13 cellular contexts compared by ENCODE assay signal in the genomic region with DNA sequence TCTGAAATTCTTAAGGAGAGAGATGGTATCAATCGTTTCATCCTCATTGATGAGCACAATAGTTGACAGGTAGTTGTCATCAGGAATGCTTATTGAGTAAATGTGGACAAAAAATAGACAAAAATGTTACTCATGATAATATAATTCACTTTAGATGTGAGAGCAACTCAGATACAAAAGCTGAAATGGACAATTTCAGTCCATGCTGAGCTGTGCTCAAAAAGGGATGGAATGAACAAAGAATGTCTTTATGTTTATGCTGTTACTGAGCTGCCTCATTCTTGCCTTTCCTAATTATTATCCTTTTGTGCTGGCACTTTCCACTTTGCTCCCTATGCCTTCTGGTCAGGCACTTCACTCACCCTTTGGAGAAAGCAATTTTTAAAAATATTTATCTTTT. TPM values are rescaled to one million over a fixed set of nuclear protein-coding genes. Genes with fewer than 3 reads are reported as not detected.
DNase-seq lines count a peak whose midpoint lies in the region; TF ChIP-seq lines count a peak whose summit lies in the region.
"Had no signal": no experiment of that assay in that cellular context is flagged by ENCODE, and none has a peak within 500 bp of the region (broad histone marks: within the 10 kb centered on the region; RNA-seq: fewer than 3 reads in every experiment).

No MANE protein-coding gene starts in this region.

- intact Hi-C loops in dorsolateral prefrontal cortex (cut with DNase I) = loop anchor here (5.0 kb wide), 2 partner anchors 49 to 106 kb away; a partner anchor contains a TSS

- TF ChIP-seq CTCF in dorsolateral prefrontal cortex (IDR thresholded peaks at IDR 0.05 in 54 of 56, conservative IDR thresholded peaks at IDR 0.05 in 2 of 56; ENCODE audit: low read depth in 1 of 56, partially characterized antibody in 56 of 56) = peak in 1 of 56 donors; percentile 9
- TF ChIP-seq CTCF in progenitor cell of endocrine pancreas (IDR thresholded peaks at IDR 0.05; ENCODE audit: unreplicated experiment) = no peak

- H3K27ac Mint-ChIP-seq in progenitor cell of endocrine pancreas = no peak overlapping the region
- H3K27ac Mint-ChIP-seq: CD14-positive monocyte had no signal

- DNase-seq in SK-N-MC (ENCODE audit: low read depth, low spot score) = no peak
- no peak for DNase-seq in dorsolateral prefrontal cortex
- DNase-seq in midbrain (lab: John Stamatoyannopoulos, UW) = peak; percentile 51
- no peak for DNase-seq in progenitor cell of endocrine pancreas (ENCODE audit: low spot score, unreplicated experiment)
- no peak for DNase-seq in C1 segment of cervical spinal cord (lab: John Stamatoyannopoulos, UW)
- no peak for DNase-seq in RPMI8226
- DNase-seq: BE2C, DMS53, GF-D8, GOT3, H9 had no signal

- H3K36me3 ChIP-seq in SK-N-MC (ENCODE audit: insufficient read depth, low read length) = peaks cover 28% of the 10 kb centered on the region
- H3K36me3 ChIP-seq: BE2C had no signal

- no peaks in the 10 kb centered on the region for H3K36me3 Mint-ChIP-seq in progenitor cell of endocrine pancreas (ENCODE audit: insufficient read depth)
- H3K36me3 Mint-ChIP-seq: CD14-positive monocyte had no signal

- H3K4me3 ChIP-seq in SK-N-MC (no peak overlapping the region), dorsolateral prefrontal cortex (peak overlapping the region in 26 of 59 donors; percentile 4 to 62 (median 38))

- H3K27me3 Mint-ChIP-seq in progenitor cell of endocrine pancreas = no peaks in the 10 kb centered on the region

- H3K27ac ChIP-seq in SK-N-MC = peak overlapping the region; percentile 42
- peak overlapping the region in 58 of 59 donors; percentile 6 to 91 (median 71) for H3K27ac ChIP-seq in dorsolateral prefrontal cortex
- H3K27ac ChIP-seq in temporal lobe (ENCODE audit: low read depth, low read length) = peak overlapping the region; percentile 75

- peaks cover 18% of the 10 kb centered on the region for H3K4me1 Mint-ChIP-seq in progenitor cell of endocrine pancreas (ENCODE audit: low read depth)
- H3K4me1 Mint-ChIP-seq: CD14-positive monocyte had no signal

- H3K9me3 Mint-ChIP-seq in progenitor cell of endocrine pancreas (ENCODE audit: low read depth) = peaks cover 5% of the 10 kb centered on the region

- no peak overlapping the region for H3K4me3 Mint-ChIP-seq in progenitor cell of endocrine pancreas (ENCODE audit: low read depth)
- H3K4me3 Mint-ChIP-seq: CD14-positive monocyte, H9 had no signal

- H3K9me3 ChIP-seq in SK-N-MC (ENCODE audit: low read depth, low read length) = no peaks in the 10 kb centered on the region
- H3K9me3 ChIP-seq: BE2C had no signal

- H3K9ac ChIP-seq in SK-N-MC (ENCODE audit: insufficient read length) = no peak overlapping the region

- no peaks in the 10 kb centered on the region for H3K27me3 ChIP-seq in dorsolateral prefrontal cortex
- H3K27me3 ChIP-seq: BE2C had no signal

RNA-seq across cellular contexts. Expression of a gene that starts 49.5 kb away (rescaled TPM):
- 10 to 100 TPM; 32.2 to 60.7 (median 41.7) TPM for total RNA-seq in dorsolateral prefrontal cortex
- 49.7 TPM for total RNA-seq in temporal lobe
- 5.0 and 6.0 TPM in 2 replicates for total RNA-seq in progenitor cell of endocrine pancreas
